In the genomic region with DNA sequence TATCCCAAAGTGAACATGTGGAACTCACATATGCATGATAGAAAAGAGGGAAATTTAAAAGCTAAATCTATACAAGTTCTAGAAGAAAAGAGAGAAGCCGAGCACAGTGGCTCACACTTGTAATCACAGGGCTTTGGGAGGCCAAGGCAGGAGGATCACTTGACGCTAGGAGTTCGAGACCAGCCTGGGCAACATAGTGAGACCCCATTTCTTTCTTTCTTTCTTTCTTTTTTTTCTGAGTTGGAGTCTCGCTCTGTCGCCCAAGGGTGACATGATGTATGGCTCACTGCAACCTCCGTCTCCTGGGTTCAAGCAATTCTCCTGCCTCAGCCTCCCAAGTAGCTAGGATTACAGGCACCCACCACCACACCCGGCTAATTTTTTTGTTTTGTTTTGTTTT, we compare ENCODE assay signal across 1 cellular context.
A peak's percentile ranks its signal among the peaks of the same experiment; 100 is the strongest.
TF ChIP-seq lines count a peak whose summit lies in the region.

No MANE protein-coding gene starts in this region.

TF ChIP-seq in HepG2, 621 proteins besides CTCF, POLR2A, EP300 and RAD21:
- TF ChIP-seq, protein P1, sequence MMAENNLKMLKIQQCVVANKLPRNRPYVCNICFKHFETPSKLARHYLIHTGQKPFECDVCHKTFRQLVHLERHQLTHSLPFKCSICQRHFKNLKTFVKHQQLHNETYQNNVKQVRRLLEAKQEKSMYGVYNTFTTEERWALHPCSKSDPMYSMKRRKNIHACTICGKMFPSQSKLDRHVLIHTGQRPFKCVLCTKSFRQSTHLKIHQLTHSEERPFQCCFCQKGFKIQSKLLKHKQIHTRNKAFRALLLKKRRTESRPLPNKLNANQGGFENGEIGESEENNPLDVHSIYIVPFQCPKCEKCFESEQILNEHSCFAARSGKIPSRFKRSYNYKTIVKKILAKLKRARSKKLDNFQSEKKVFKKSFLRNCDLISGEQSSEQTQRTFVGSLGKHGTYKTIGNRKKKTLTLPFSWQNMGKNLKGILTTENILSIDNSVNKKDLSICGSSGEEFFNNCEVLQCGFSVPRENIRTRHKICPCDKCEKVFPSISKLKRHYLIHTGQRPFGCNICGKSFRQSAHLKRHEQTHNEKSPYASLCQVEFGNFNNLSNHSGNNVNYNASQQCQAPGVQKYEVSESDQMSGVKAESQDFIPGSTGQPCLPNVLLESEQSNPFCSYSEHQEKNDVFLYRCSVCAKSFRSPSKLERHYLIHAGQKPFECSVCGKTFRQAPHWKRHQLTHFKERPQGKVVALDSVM (CRISPR knock-in tag; IDR thresholded peaks at IDR 0.05): peak; percentile 78
- TF ChIP-seq ZMYM3 (CRISPR knock-in tag; IDR thresholded peaks at IDR 0.05): 0 out of 2 replicates have a peak, but pooled peaks have one; percentile 11
- peak; percentile 87 for TF ChIP-seq ZNF121 (CRISPR knock-in tag; IDR thresholded peaks at IDR 0.05)
